In the genomic region with DNA sequence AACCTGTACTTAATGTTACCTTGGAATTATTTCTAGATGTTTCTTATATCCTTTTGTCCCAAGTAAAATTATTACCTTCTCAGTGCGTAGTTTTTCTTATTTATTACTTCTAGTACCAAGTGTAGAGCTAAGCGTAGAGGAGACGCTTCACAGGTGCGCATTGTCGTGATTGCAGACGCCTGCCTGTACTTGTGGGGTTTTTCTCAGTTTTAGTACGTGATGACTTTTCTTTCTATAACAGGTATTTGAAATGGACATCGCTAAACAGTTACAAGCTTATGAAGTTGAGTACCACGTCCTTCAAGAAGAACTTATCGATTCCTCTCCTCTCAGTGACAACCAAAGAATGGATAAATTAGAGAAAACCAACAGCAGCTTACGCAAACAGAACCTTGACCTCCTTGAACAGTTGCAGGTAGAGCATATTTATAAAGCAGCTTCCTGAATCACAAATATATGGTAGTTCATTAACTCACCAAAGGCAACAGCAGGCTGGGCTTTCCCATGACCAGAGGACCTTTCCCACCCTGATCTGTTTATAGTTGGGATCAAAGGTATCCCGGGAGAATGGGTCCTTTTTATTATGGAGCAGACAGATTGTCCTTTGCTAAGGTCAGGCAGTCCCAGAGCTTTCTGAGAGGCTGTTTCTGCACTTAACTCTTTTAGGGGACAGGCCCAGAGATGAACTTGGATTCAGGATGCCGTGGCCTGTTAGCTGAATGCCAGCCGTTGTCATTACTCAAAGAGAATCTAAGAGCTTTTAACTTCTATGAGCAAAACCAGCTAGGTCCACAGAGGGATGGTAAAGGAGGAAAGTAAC, we compare ENCODE assay signal across 1 cellular context.
TF ChIP-seq lines count a peak whose summit lies in the region.

No MANE protein-coding gene starts in this region.

TF ChIP-seq in HepG2, 621 proteins besides CTCF, POLR2A, EP300 and RAD21 (continued from another document and continues in another):
- TF ChIP-seq POLR2AphosphoS5 (IDR thresholded peaks at IDR 0.05; ENCODE audit: low read depth, low read length) = peak; percentile 3; the same call in 1 of the 2 replicates
- peak; percentile 59; the same call in 1 of the 2 replicates for TF ChIP-seq THAP7 (CRISPR knock-in tag; IDR thresholded peaks at IDR 0.05)
- TF ChIP-seq SUZ12 (IDR thresholded peaks at IDR 0.05; ENCODE audit: low read depth, low read length) = no peak
- peak; percentile 99 for TF ChIP-seq FOXA3 (CRISPR knock-in tag; IDR thresholded peaks at IDR 0.05)
- TF ChIP-seq ZNF431 (CRISPR knock-in tag; IDR thresholded peaks at IDR 0.05; ENCODE audit: borderline replicate concordance, low read depth) = peak; percentile 80; the same call in 1 of the 2 replicates
- TF ChIP-seq ZSCAN30 (CRISPR knock-in tag; IDR thresholded peaks at IDR 0.05) = no peak
- TF ChIP-seq PPARG (CRISPR knock-in tag; conservative IDR thresholded peaks at IDR 0.05) = peak; percentile 93
- no peak for TF ChIP-seq TP53 (CRISPR knock-in tag; conservative IDR thresholded peaks at IDR 0.05)
- no peak for TF ChIP-seq IRF1 (CRISPR knock-in tag; IDR thresholded peaks at IDR 0.05; ENCODE audit: low read depth)
- no peak for TF ChIP-seq TEF (CRISPR knock-in tag; IDR thresholded peaks at IDR 0.05)
- no peak; the same call in 1 of the 2 replicates for TF ChIP-seq ZNF556 (CRISPR knock-in tag; IDR thresholded peaks at IDR 0.05; ENCODE audit: borderline replicate concordance)
- no peak for TF ChIP-seq ATM (IDR thresholded peaks at IDR 0.05; ENCODE audit: borderline replicate concordance)
- TF ChIP-seq HES4 (CRISPR knock-in tag; IDR thresholded peaks at IDR 0.05; ENCODE audit: borderline replicate concordance) = no peak
- peak; percentile 30; the same call in 1 of the 2 replicates for TF ChIP-seq RFXANK (CRISPR knock-in tag; IDR thresholded peaks at IDR 0.05)
- peak; percentile 80; the same call in 1 of the 2 replicates for TF ChIP-seq ZHX1 (CRISPR knock-in tag; IDR thresholded peaks at IDR 0.05; ENCODE audit: low read depth)
- no peak for TF ChIP-seq ZNF737 (CRISPR knock-in tag; IDR thresholded peaks at IDR 0.05; ENCODE audit: borderline replicate concordance)
- peak; percentile 97 to 99 for TF ChIP-seq NR2F1 (CRISPR knock-in tag; IDR thresholded peaks at IDR 0.05)
- TF ChIP-seq, protein P1, sequence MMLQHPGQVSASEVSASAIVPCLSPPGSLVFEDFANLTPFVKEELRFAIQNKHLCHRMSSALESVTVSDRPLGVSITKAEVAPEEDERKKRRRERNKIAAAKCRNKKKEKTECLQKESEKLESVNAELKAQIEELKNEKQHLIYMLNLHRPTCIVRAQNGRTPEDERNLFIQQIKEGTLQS (CRISPR knock-in tag; IDR thresholded peaks at IDR 0.05) = peak; percentile 66; the same call in 1 of the 2 replicates
- no peak for TF ChIP-seq ZSCAN29 (CRISPR knock-in tag; conservative IDR thresholded peaks at IDR 0.05)
- peak; percentile 94 for TF ChIP-seq ZNF331 (CRISPR knock-in tag; IDR thresholded peaks at IDR 0.05)
- TF ChIP-seq LRRFIP1 (CRISPR knock-in tag; conservative IDR thresholded peaks at IDR 0.05) = no peak
- TF ChIP-seq, protein P2, sequence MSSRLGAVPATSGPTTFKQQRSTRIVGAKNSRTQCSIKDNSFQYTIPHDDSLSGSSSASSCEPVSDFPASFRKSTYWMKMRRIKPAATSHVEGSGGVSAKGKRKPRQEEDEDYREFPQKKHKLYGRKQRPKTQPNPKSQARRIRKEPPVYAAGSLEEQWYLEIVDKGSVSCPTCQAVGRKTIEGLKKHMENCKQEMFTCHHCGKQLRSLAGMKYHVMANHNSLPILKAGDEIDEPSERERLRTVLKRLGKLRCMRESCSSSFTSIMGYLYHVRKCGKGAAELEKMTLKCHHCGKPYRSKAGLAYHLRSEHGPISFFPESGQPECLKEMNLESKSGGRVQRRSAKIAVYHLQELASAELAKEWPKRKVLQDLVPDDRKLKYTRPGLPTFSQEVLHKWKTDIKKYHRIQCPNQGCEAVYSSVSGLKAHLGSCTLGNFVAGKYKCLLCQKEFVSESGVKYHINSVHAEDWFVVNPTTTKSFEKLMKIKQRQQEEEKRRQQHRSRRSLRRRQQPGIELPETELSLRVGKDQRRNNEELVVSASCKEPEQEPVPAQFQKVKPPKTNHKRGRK (CRISPR knock-in tag; IDR thresholded peaks at IDR 0.05) = no peak
- no peak for TF ChIP-seq GPBP1L1 (CRISPR knock-in tag; IDR thresholded peaks at IDR 0.05)
- 0 out of 2 replicates have a peak, but pooled peaks have one; percentile 24 for TF ChIP-seq ZNF3 (CRISPR knock-in tag; IDR thresholded peaks at IDR 0.05)
- no peak; the same call in 1 of the 2 replicates for TF ChIP-seq KLF6 (CRISPR knock-in tag; IDR thresholded peaks at IDR 0.05)
- no peak for TF ChIP-seq FOXM1 (CRISPR knock-in tag; IDR thresholded peaks at IDR 0.05)
- TF ChIP-seq, protein P3, sequence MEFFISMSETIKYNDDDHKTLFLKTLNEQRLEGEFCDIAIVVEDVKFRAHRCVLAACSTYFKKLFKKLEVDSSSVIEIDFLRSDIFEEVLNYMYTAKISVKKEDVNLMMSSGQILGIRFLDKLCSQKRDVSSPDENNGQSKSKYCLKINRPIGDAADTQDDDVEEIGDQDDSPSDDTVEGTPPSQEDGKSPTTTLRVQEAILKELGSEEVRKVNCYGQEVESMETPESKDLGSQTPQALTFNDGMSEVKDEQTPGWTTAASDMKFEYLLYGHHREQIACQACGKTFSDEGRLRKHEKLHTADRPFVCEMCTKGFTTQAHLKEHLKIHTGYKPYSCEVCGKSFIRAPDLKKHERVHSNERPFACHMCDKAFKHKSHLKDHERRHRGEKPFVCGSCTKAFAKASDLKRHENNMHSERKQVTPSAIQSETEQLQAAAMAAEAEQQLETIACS (CRISPR knock-in tag; IDR thresholded peaks at IDR 0.05) = no peak
- TF ChIP-seq, protein P4, sequence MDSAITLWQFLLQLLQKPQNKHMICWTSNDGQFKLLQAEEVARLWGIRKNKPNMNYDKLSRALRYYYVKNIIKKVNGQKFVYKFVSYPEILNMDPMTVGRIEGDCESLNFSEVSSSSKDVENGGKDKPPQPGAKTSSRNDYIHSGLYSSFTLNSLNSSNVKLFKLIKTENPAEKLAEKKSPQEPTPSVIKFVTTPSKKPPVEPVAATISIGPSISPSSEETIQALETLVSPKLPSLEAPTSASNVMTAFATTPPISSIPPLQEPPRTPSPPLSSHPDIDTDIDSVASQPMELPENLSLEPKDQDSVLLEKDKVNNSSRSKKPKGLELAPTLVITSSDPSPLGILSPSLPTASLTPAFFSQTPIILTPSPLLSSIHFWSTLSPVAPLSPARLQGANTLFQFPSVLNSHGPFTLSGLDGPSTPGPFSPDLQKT (CRISPR knock-in tag; IDR thresholded peaks at IDR 0.05; ENCODE audit: borderline replicate concordance) = no peak
- peak; percentile 67 for TF ChIP-seq DMAP1 (CRISPR knock-in tag; IDR thresholded peaks at IDR 0.05)
- TF ChIP-seq SMC3 (IDR thresholded peaks at IDR 0.05; ENCODE audit: low read length) = peak; percentile 31; the same call in 1 of the 2 replicates
- TF ChIP-seq MAFF (IDR thresholded peaks at IDR 0.05; ENCODE audit: low read depth, low read length) = no peak; the same call in 1 of the 2 replicates
- TF ChIP-seq RORA (CRISPR knock-in tag; IDR thresholded peaks at IDR 0.05) = peak; percentile 89
- no peak for TF ChIP-seq GABPA (IDR thresholded peaks at IDR 0.05; ENCODE audit: low read depth, low read length)
- peak; percentile 69 for TF ChIP-seq GABPA (CRISPR knock-in tag; IDR thresholded peaks at IDR 0.05; ENCODE audit: low read depth)
- no peak for TF ChIP-seq ZNF24 (IDR thresholded peaks at IDR 0.05)
- no peak for TF ChIP-seq ZNF563 (CRISPR knock-in tag; IDR thresholded peaks at IDR 0.05)
- TF ChIP-seq ZNF792 (CRISPR knock-in tag; IDR thresholded peaks at IDR 0.05) = peak; percentile 58
- 0 out of 2 replicates have a peak, but pooled peaks have one; percentile 26 for TF ChIP-seq RARG (CRISPR knock-in tag; IDR thresholded peaks at IDR 0.05; ENCODE audit: low read depth)
- TF ChIP-seq, protein P5, sequence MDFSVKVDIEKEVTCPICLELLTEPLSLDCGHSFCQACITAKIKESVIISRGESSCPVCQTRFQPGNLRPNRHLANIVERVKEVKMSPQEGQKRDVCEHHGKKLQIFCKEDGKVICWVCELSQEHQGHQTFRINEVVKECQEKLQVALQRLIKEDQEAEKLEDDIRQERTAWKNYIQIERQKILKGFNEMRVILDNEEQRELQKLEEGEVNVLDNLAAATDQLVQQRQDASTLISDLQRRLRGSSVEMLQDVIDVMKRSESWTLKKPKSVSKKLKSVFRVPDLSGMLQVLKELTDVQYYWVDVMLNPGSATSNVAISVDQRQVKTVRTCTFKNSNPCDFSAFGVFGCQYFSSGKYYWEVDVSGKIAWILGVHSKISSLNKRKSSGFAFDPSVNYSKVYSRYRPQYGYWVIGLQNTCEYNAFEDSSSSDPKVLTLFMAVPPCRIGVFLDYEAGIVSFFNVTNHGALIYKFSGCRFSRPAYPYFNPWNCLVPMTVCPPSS (IDR thresholded peaks at IDR 0.05) = no peak
- no peak for TF ChIP-seq IKZF4 (CRISPR knock-in tag; IDR thresholded peaks at IDR 0.05; ENCODE audit: borderline replicate concordance, low read depth, not compliant biosample characterization)
- TF ChIP-seq HNRNPUL1 (IDR thresholded peaks at IDR 0.05; ENCODE audit: low read depth, low read length) = peak; percentile 89
- no peak for TF ChIP-seq CENPX (CRISPR knock-in tag; IDR thresholded peaks at IDR 0.05)
- peak; percentile 37; the same call in 1 of the 2 replicates for TF ChIP-seq ZNF441 (CRISPR knock-in tag; IDR thresholded peaks at IDR 0.05; ENCODE audit: borderline replicate concordance)
- no peak for TF ChIP-seq ZC3H4 (CRISPR knock-in tag; IDR thresholded peaks at IDR 0.05; ENCODE audit: borderline replicate concordance)
